Comparison of ENCODE assay signal across 8 cellular contexts in the genomic region with DNA sequence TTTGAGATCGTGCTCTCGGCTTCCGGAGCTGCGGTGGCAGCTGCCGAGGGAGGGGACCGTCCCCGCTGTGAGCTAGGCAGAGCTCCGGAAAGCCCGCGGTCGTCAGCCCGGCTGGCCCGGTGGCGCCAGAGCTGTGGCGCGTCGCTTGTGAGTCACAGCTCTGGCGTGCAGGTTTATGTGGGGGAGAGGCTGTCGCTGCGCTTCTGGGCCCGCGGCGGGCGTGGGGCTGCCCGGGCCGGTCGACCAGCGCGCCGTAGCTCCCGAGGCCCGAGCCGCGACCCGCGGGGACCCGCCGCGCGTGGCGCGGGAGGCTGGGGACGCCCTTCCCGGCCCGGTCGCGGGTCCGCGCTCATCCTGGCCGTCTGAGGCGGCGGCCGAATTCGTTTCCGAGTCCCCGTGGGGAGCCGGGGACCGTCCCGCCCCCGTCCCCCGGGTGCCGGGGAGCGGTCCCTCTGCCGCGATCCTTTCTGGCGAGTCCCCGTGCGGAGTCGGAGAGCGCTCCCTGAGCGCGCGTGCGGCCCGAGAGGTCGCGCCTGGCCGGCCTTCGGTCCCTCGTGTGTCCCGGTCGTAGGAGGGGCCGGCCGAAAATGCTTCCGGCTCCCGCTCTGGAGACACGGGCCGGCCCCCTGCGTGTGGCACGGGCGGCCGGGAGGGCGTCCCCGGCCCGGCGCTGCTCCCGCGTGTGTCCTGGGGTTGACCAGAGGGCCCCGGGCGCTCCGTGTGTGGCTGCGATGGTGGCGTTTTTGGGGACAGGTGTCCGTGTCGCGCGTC.
DNase-seq lines count a peak whose midpoint lies in the region; ATAC-seq, FAIRE-seq and TF ChIP-seq lines count a peak whose summit lies in the region.
"Not testable (repeated sequence)": the region's sequence is repeated elsewhere in the genome, so short reads cannot be mapped to it uniquely, and the experiment has no call there.

No MANE protein-coding gene starts in this region.

- TF ChIP-seq CTCF in CD8-positive, alpha-beta T cell (IDR thresholded peaks at IDR 0.05); HCT116 (IDR thresholded peaks at IDR 0.05 in 2 of 3, conservative IDR thresholded peaks at IDR 0.05 in 1 of 3; ENCODE audit: borderline replicate concordance in 1 of 3, insufficient read depth in 1 of 3, low read depth in 2 of 3, low read length in 2 of 3); HepG2 (CRISPR knock-in tag; IDR thresholded peaks at IDR 0.05); omental fat pad (IDR thresholded peaks at IDR 0.05); upper lobe of right lung (IDR thresholded peaks at IDR 0.05): not testable (repeated sequence)

- not testable (repeated sequence) for TF ChIP-seq EP300 in HepG2 (IDR thresholded peaks at IDR 0.05; ENCODE audit: low read depth in 2 of 2, low read length in 2 of 2); HepG2 (CRISPR knock-in tag; IDR thresholded peaks at IDR 0.05; ENCODE audit: borderline replicate concordance)

- RAD21 ChIA-PET in HCT116 (lab: Charles Lee; ENCODE audit: low non-redundant PET in 1 of 2, low total read pairs in 2 of 2, uncharacterized antibody in 2 of 2, unreplicated experiment in 2 of 2) = not testable (repeated sequence)

- not testable (repeated sequence) for TF ChIP-seq POLR2A in HCT116 (IDR thresholded peaks at IDR 0.05; ENCODE audit: borderline replicate concordance, extremely low read depth, insufficient read depth, insufficient read length); HepG2 (IDR thresholded peaks at IDR 0.05; ENCODE audit: insufficient read depth in 1 of 2, low read depth in 2 of 2, low read length in 2 of 2)

- FAIRE-seq in HepG2 (lab: Jason Lieb, UNC) = not testable (repeated sequence)

- not testable (repeated sequence) for DNase-seq in CD8-positive, alpha-beta T cell; HCT116 (ENCODE audit: low read depth, low spot score); T-cell; Right ventricle myocardium inferior (ENCODE audit: missing footprints); HepG2 (ENCODE audit: low spot score); omental fat pad (ENCODE audit: low spot score); upper lobe of right lung

- H3K4me3 ChIP-seq in CD8-positive, alpha-beta T cell (ENCODE audit: low read depth, low read length); HCT116 (replicated peaks in 1 of 2; ENCODE audit: low read depth in 1 of 2, low read length in 2 of 2); HepG2 (replicated peaks in 1 of 3; ENCODE audit: insufficient read depth in 1 of 3, low read depth in 2 of 3, low read length in 3 of 3); upper lobe of right lung: not testable (repeated sequence)

- not testable (repeated sequence) for BruUV-seq in HCT116 (replicated peaks; lab: Mats Ljungman, UMichigan); HepG2 (replicated peaks; lab: Mats Ljungman, UMichigan)

- intact Hi-C loops in CD8-positive, alpha-beta T cell (cut with DNase I, micrococcal nuclease); HCT116 (cut with micrococcal nuclease); Right ventricle myocardium inferior (cut with DNase I); HepG2 (cut with micrococcal nuclease; ENCODE audit: unreplicated experiment); upper lobe of right lung (cut with DNase I): not testable (repeated sequence)

- not testable (repeated sequence) for H3K9ac ChIP-seq in HCT116 (ENCODE audit: low read length); HepG2 (ENCODE audit: insufficient read depth, low read depth, low read length)

- WGBS in HepG2 (ENCODE audit: low lambda C conversion rate) = no CpG with 5 or more reads among the region's 107 CpGs

- not testable (repeated sequence) for H3K4me1 ChIP-seq in CD8-positive, alpha-beta T cell (ENCODE audit: insufficient read depth, low read length); HCT116 (ENCODE audit: control insufficient read depth in 1 of 2, insufficient read depth in 2 of 2, low read length in 2 of 2); HepG2 (ENCODE audit: insufficient read depth, low read length); upper lobe of right lung

- H3K9me2 ChIP-seq in HCT116 (ENCODE audit: insufficient read depth) = not testable (repeated sequence)

- H3K27ac Mint-ChIP-seq in CD8-positive, alpha-beta T cell; T-cell; activated T-helper 17 cell treated with anti-CD3 and anti-CD28 coated beads, Interleukin-2, amount 50 U/mL, for 72 hours: not testable (repeated sequence)

- H3K9me3 ChIP-seq in CD8-positive, alpha-beta T cell (ENCODE audit: low read length); HCT116 (ENCODE audit: control insufficient read depth in 1 of 2, insufficient read depth in 1 of 2, low read depth in 1 of 2, low read length in 2 of 2); HepG2 (ENCODE audit: low read length); upper lobe of right lung: not testable (repeated sequence)

- H3K4me2 ChIP-seq in HCT116 (ENCODE audit: low read length); HepG2 (ENCODE audit: low read depth, low read length): not testable (repeated sequence)

- H3K79me2 ChIP-seq in HCT116 (ENCODE audit: insufficient read depth, low read length); HepG2 (ENCODE audit: insufficient read depth, low read length): not testable (repeated sequence)

- not testable (repeated sequence) for H3K4me3 Mint-ChIP-seq in CD8-positive, alpha-beta T cell; T-cell; activated T-helper 17 cell treated with anti-CD3 and anti-CD28 coated beads, Interleukin-2, amount 50 U/mL, for 72 hours

- in situ Hi-C loops in HepG2 (cut with HindIII; ENCODE audit: extremely low pct_ligation_motif_present, low pct_unique_long_range_greater_than_20kb) = not testable (repeated sequence)

- CTCF ChIA-PET in CD8-positive, alpha-beta T cell (lab: Charles Lee); HCT116 (lab: Charles Lee); T-cell (lab: Charles Lee); HepG2 (lab: Yijun Ruan, JAX; ENCODE audit: low intra/inter-chr PET ratio, low total read pairs): not testable (repeated sequence)

- POLR2A ChIA-PET in CD8-positive, alpha-beta T cell (lab: Charles Lee); HCT116 (lab: Charles Lee); T-cell (lab: Charles Lee); HepG2 (lab: Yijun Ruan, JAX): not testable (repeated sequence)

- not testable (repeated sequence) for H3K36me3 ChIP-seq in CD8-positive, alpha-beta T cell (ENCODE audit: insufficient read depth, low read length); HCT116 (ENCODE audit: control insufficient read depth in 1 of 2, insufficient read depth in 2 of 2, low read length in 2 of 2); HepG2 (replicated peaks in 1 of 2; ENCODE audit: control insufficient read depth in 1 of 2, insufficient read depth in 2 of 2, low read length in 2 of 2); upper lobe of right lung

- H4K20me1 ChIP-seq in HCT116 (ENCODE audit: insufficient read depth); HepG2 (ENCODE audit: insufficient read depth, low read length): not testable (repeated sequence)

- H2AFZ ChIP-seq in HCT116 (ENCODE audit: low read depth, low read length, poor library complexity, severe bottlenecking); HepG2 (ENCODE audit: low read length): not testable (repeated sequence)

- not testable (repeated sequence) for H3K27me3 Mint-ChIP-seq in CD8-positive, alpha-beta T cell (ENCODE audit: low read depth); T-cell; activated T-helper 17 cell treated with anti-CD3 and anti-CD28 coated beads, Interleukin-2, amount 50 U/mL, for 72 hours

- TF ChIP-seq RAD21 in HCT116 (IDR thresholded peaks at IDR 0.05; ENCODE audit: low read depth); HepG2 (CRISPR knock-in tag; IDR thresholded peaks at IDR 0.05): not testable (repeated sequence)

- H3K27me3 ChIP-seq in CD8-positive, alpha-beta T cell (ENCODE audit: insufficient read depth, low read length); HCT116 (ENCODE audit: insufficient read depth, low read length); HepG2 (ENCODE audit: control insufficient read depth in 1 of 2, insufficient read depth in 2 of 2, low read length in 2 of 2); upper lobe of right lung: not testable (repeated sequence)

- H3K4me1 Mint-ChIP-seq in CD8-positive, alpha-beta T cell (ENCODE audit: low read depth); T-cell; activated T-helper 17 cell treated with anti-CD3 and anti-CD28 coated beads, Interleukin-2, amount 50 U/mL, for 72 hours: not testable (repeated sequence)

- ATAC-seq in CD8-positive, alpha-beta T cell = peak; percentile 61
- peak; percentile 100 for ATAC-seq in HCT116
- peak; percentile 97 to 98 (median 98) for ATAC-seq in T-cell (replicated peaks in 1 of 4)
- ATAC-seq in activated T-helper 17 cell treated with anti-CD3 and anti-CD28 coated beads, Interleukin-2, amount 50 U/mL, for 72 hours (replicated peaks) = peak; percentile 93
- ATAC-seq in Right ventricle myocardium inferior = peak; percentile 100
- peak; percentile 100 for ATAC-seq in HepG2
- peak; percentile 98 for ATAC-seq in omental fat pad (ENCODE audit: low FRiP score)
- peak; percentile 100 for ATAC-seq in upper lobe of right lung

- not testable (repeated sequence) for H3K9me3 Mint-ChIP-seq in CD8-positive, alpha-beta T cell; T-cell; activated T-helper 17 cell treated with anti-CD3 and anti-CD28 coated beads, Interleukin-2, amount 50 U/mL, for 72 hours

- not testable (repeated sequence) for H3K36me3 Mint-ChIP-seq in CD8-positive, alpha-beta T cell; T-cell; activated T-helper 17 cell treated with anti-CD3 and anti-CD28 coated beads, Interleukin-2, amount 50 U/mL, for 72 hours (ENCODE audit: low read depth)

- not testable (repeated sequence) for H3K27ac ChIP-seq in CD8-positive, alpha-beta T cell (ENCODE audit: low read depth, low read length); HCT116 (ENCODE audit: low read depth, low read length); HepG2 (ENCODE audit: extremely low read length, insufficient read depth, low read length); upper lobe of right lung
